In the genomic region with DNA sequence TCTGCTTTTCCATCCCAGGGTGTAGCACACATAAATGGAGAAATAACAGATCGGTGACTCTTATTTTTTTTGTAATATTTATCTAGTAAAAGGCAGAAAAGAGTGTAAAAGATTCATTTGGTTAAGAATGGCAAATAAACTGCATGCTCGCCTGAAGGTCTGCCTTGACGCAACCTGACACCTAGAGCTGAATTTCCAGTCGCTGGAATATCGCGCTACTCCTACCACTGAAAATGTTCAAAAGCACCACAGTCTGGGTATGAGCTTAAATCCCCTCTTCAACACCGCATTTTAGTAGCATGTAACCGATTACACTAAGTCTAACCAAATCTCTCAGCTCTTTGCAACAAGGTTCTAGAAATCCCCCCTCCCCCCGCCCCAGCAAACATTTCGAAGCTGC, we compare ENCODE assay signal across 14 cellular contexts. TPM values are rescaled to one million over a fixed set of nuclear protein-coding genes. Genes with fewer than 3 reads are reported as not detected.
DNase-seq lines count a peak whose midpoint lies in the region; ATAC-seq and TF ChIP-seq lines count a peak whose summit lies in the region.
"Had no signal": no experiment of that assay in that cellular context is flagged by ENCODE, and none has a peak within 500 bp of the region (broad histone marks: within the 10 kb centered on the region; RNA-seq: fewer than 3 reads in every experiment).

No MANE protein-coding gene starts in this region.

- no peaks in the 10 kb centered on the region for H3K27me3 ChIP-seq in right cardiac atrium (ENCODE audit: control insufficient read depth, insufficient read depth)
- H3K27me3 ChIP-seq in trophoblast cell (ENCODE audit: insufficient read depth, low read length): no peaks in the 10 kb centered on the region

- intact Hi-C loops in right cardiac atrium (cut with DNase I): no loop called here
- intact Hi-C loops in Right ventricle myocardium inferior (cut with DNase I): no loop called here
- intact Hi-C loops in mucosa of descending colon (cut with DNase I, micrococcal nuclease): no loop called here

- H2BK5ac ChIP-seq in trophoblast cell (ENCODE audit: low read depth, low read length, poor library complexity): no peak overlapping the region

- H3K36me3 ChIP-seq in trophoblast cell (ENCODE audit: control insufficient read depth in 1 of 2, insufficient read depth in 2 of 2, low read length in 2 of 2) (no peaks in the 10 kb centered on the region), mucosa of descending colon (ENCODE audit: low read depth) (no peaks in the 10 kb centered on the region)
- H3K36me3 ChIP-seq: right lobe of liver had no signal

- no peak overlapping the region for H4K12ac ChIP-seq in trophoblast cell (ENCODE audit: low read depth, low read length)

- H3K79me1 ChIP-seq in trophoblast cell (ENCODE audit: low read length): no peaks in the 10 kb centered on the region

- no peak overlapping the region for H2BK120ac ChIP-seq in trophoblast cell (ENCODE audit: insufficient read depth, low read length, poor library complexity)

- no peak for ATAC-seq in right cardiac atrium
- no peak for ATAC-seq in Right ventricle myocardium inferior
- no peak for ATAC-seq in HG03159 (IDR thresholded peaks at IDR 0.05; ENCODE audit: unreplicated experiment)
- ATAC-seq in GM18907 (IDR thresholded peaks at IDR 0.05; ENCODE audit: unreplicated experiment): no peak
- ATAC-seq in mucosa of descending colon: no peak
- ATAC-seq: right lobe of liver, T-helper 17 cell had no signal

- DNase-seq in right cardiac atrium (no peak), Right ventricle myocardium inferior (ENCODE audit: missing footprints) (no peak), trophoblast cell (no peak), mucosa of descending colon (no peak)
- DNase-seq in stimulated activated CD4-positive, alpha-beta T cell treated with anti-CD3 and anti-CD28 coated beads, Interleukin-12 subunit alpha, Interleukin-12 subunit beta, amount 100 ng/mL, for 4 hours: no peak
- DNase-seq: activated CD4-positive, alpha-beta T cell treated with anti-CD3 and anti-CD28 coated beads, Interleukin-2, amount 10 ng/mL, durations not matched to agents 24 days and 14 days; NCI-H1105 treated with DMSO at 0.1 percent for 48 hours; NCI-H446 treated with DMSO at 0.1 percent for 48 hours; right lobe of liver; T-helper 17 cell had no signal

- no peak overlapping the region for H2BK12ac ChIP-seq in trophoblast cell (ENCODE audit: low read length)

- TF ChIP-seq CTCF in mucosa of descending colon (IDR thresholded peaks at IDR 0.05): no peak

- WGBS in right cardiac atrium: 10% methylated on average over 10 of the region's 10 CpGs
- WGBS in trophoblast cell (ENCODE audit: extremely low coverage, insufficient coverage, insufficient read length): no CpG with 5 or more reads among the region's 10 CpGs

- H3K27ac ChIP-seq in right cardiac atrium (ENCODE audit: low read length): no peak overlapping the region
- H3K27ac ChIP-seq in trophoblast cell (ENCODE audit: low read depth, low read length): no peak overlapping the region
- H3K27ac ChIP-seq: right lobe of liver had no signal

- H3K4me3 ChIP-seq in right cardiac atrium (ENCODE audit: low read length): peak overlapping the region; percentile 51
- H3K4me3 ChIP-seq in iPS-18c (ENCODE audit: insufficient read depth, low read depth, low read length): peak overlapping the region; percentile 57
- no peak overlapping the region for H3K4me3 ChIP-seq in trophoblast cell (ENCODE audit: low read depth, low read length)
- H3K4me3 ChIP-seq in mucosa of descending colon: no peak overlapping the region

- no peak overlapping the region for H4K8ac ChIP-seq in trophoblast cell (ENCODE audit: low read depth, low read length)

- no peaks in the 10 kb centered on the region for H3K9me3 ChIP-seq in right cardiac atrium (ENCODE audit: control insufficient read depth, low read length)
- H3K9me3 ChIP-seq in iPS-18c (ENCODE audit: control insufficient read depth, insufficient read depth, low read length): peaks cover 5% of the 10 kb centered on the region
- no peaks in the 10 kb centered on the region for H3K9me3 ChIP-seq in trophoblast cell (ENCODE audit: insufficient read depth, low read depth, low read length)
- H3K9me3 ChIP-seq in mucosa of descending colon: no peaks in the 10 kb centered on the region
- H3K9me3 ChIP-seq: right lobe of liver had no signal

- H4K91ac ChIP-seq in trophoblast cell (ENCODE audit: low read depth, low read length): no peak overlapping the region

- H3K9ac ChIP-seq in trophoblast cell (ENCODE audit: low read length): no peak overlapping the region

- H2AFZ ChIP-seq in trophoblast cell (ENCODE audit: insufficient read depth, low read length, poor library complexity): no peak overlapping the region

- no peaks in the 10 kb centered on the region for H3K79me2 ChIP-seq in trophoblast cell (ENCODE audit: control insufficient read depth, insufficient read depth, low read length, poor library complexity)

- no peak overlapping the region for H3K14ac ChIP-seq in trophoblast cell (ENCODE audit: low read length)

- no peak overlapping the region for H2AK5ac ChIP-seq in trophoblast cell (ENCODE audit: low read length)

- no peak overlapping the region for H3K23ac ChIP-seq in trophoblast cell (ENCODE audit: low read length)

- H3K18ac ChIP-seq in trophoblast cell (ENCODE audit: low read length): no peak overlapping the region

- peak overlapping the region; percentile 65 for H3K4me2 ChIP-seq in trophoblast cell (ENCODE audit: low read length)

- H3K4me1 ChIP-seq in right cardiac atrium (ENCODE audit: control insufficient read depth, insufficient read depth, low read length) (peaks cover 1% of the 10 kb centered on the region), trophoblast cell (ENCODE audit: control insufficient read depth in 1 of 2, insufficient read depth in 2 of 2, low read length in 2 of 2) (peaks cover 0 to 4% of the 10 kb centered on the region in 2 experiments), mucosa of descending colon (ENCODE audit: low read depth) (no peaks in the 10 kb centered on the region)
- H3K4me1 ChIP-seq: right lobe of liver had no signal

- H3K4ac ChIP-seq in trophoblast cell (ENCODE audit: low read depth, low read length): no peak overlapping the region

RNA-seq across cellular contexts. Expression of gene FGF13, which starts 1.6 kb away (rescaled TPM):
- total RNA-seq in right cardiac atrium (1 to 10 TPM; 1.6 to 3.9 (median 2.7) TPM), Right ventricle myocardium inferior (0.51 TPM), mucosa of descending colon (10 to 100 TPM in 1 of 3 donors, 1 to 10 TPM in 2; 2.3 to 12.8 (median 2.7) TPM)
- 5.8 TPM for polyA plus RNA-seq in right cardiac atrium
- 3.2 and 3.4 TPM in 2 replicates for polyA plus RNA-seq in trophoblast cell (2013)
- total RNA-seq: activated CD4-positive, alpha-beta T cell treated with anti-CD3 and anti-CD28 coated beads, Interleukin-2, amount 10 ng/mL, durations not matched to agents 24 days and 14 days; activated T-helper 1 cell treated with anti-CD3 and anti-CD28 coated beads, Interleukin-12 subunit alpha, Interleukin-12 subunit beta, Interleukin-2, Interleukin-4 antibody, amounts not matched to agents 30 ng/mL and 10 ng/mL and 1 ng/mL, durations not matched to agents 14 hours and 24 hours and 36 hours; T-helper 17 cell had no signal

Comparison
In these comparisons a context has a peak if more than half of its experiments do, and no peak if none do; other contexts are left out.
1. H3K4me3 ChIP-seq: peak in right cardiac atrium (single experiment) and iPS-18c (single experiment); none in trophoblast cell (single experiment) and mucosa of descending colon (single experiment).